8 cellular contexts compared by ENCODE assay signal in genomic region chr19:37594064-37594981, GRCh38. TPM values are rescaled to one million over a fixed set of nuclear protein-coding genes. Genes with fewer than 3 reads are reported as not detected.
A peak's percentile ranks its signal among the peaks of the same experiment; 100 is the strongest.
DNase-seq lines count a peak whose midpoint lies in the region; ATAC-seq and TF ChIP-seq lines count a peak whose summit lies in the region.

Gene ZNF540, plus strand, starts transcription at chr19:37594876. Its CDS starts 3,572 bp downstream, at chr19:37598448.
Gene ZNF571, minus strand, starts transcription at chr19:37594792. Its CDS starts 8,116 bp downstream, at chr19:37586676.

- H3K27ac ChIP-seq in AG04450 (ENCODE audit: low read depth, low read length) (peak within 1 kb of the TSS; percentile 75), cingulate gyrus (ENCODE audit: low read depth, low read length) (peak within 1 kb of the TSS; percentile 97)

- peak; percentile 79 for DNase-seq in AG04450 (ENCODE audit: low read depth, low spot score)
- peak; percentile 100 for DNase-seq in NCI-H345 treated with DMSO at 0.1 percent for 48 hours (lab: John Stamatoyannopoulos, UW; ENCODE audit: unreplicated experiment)
- peak; percentile 92 to 93 for DNase-seq in activated CD4-positive, alpha-beta T cell treated with anti-CD3 and anti-CD28 coated beads for 4 hours
- DNase-seq in kidney epithelial cell (ENCODE audit: low read depth) = peak; percentile 81
- DNase-seq in stimulated activated CD4-positive, alpha-beta T cell treated with anti-CD3 and anti-CD28 coated beads, Interleukin-15, amount 100 ng/mL, for 24 hours = peak; percentile 95

- H3K27me3 ChIP-seq in AG04450 (ENCODE audit: control insufficient read depth, insufficient read depth, low read length) (no peaks in the 10 kb centered on the region), kidney epithelial cell (ENCODE audit: control insufficient read depth, insufficient read depth, low read length) (no peaks in the 10 kb centered on the region)

- H3K36me3 ChIP-seq in kidney epithelial cell (ENCODE audit: control insufficient read depth, insufficient read depth, low read length) = no peaks in the 10 kb centered on the region

- H3K4me3 ChIP-seq in AG04450 (ENCODE audit: low read depth, low read length) (peak within 1 kb of the TSS; percentile 94), kidney epithelial cell (ENCODE audit: low read depth, low read length) (peak within 1 kb of the TSS; percentile 60)

- POLR2A ChIA-PET in AG04450 (lab: Yijun Ruan, JAX) = interaction anchor here (0.5 to 1.5 kb wide), 5 partner anchors 61 to 410 kb away, joined by 3 to 5 read pairs (median 3); partner anchors contain the start of genes ZFP30, ZNF570 and ZNF573

- ATAC-seq in GM18907 (IDR thresholded peaks at IDR 0.05; ENCODE audit: unreplicated experiment) (peak; percentile 97), HG03175 (IDR thresholded peaks at IDR 0.05; ENCODE audit: unreplicated experiment) (peak; percentile 98)

- peaks cover 21% of the 10 kb centered on the region for H3K9me3 ChIP-seq in AG04450 (ENCODE audit: control insufficient read depth, insufficient read depth, low read length)

- TF ChIP-seq CTCF in AG04450 (IDR thresholded peaks at IDR 0.05; ENCODE audit: low read depth, low read length) (no peak), kidney epithelial cell (IDR thresholded peaks at IDR 0.05; ENCODE audit: insufficient read depth, low read length, poor library complexity, severe bottlenecking) (no peak)

- CTCF ChIA-PET in AG04450 (lab: Charles Lee) = no interaction called here

RNA-seq across cellular contexts. Expression of gene ZNF540, which starts in this region (rescaled TPM):
- 0.41 and 0.48 TPM in 2 replicates for polyA plus RNA-seq in AG04450 (2011; rRNA removed)
- 0.26 and 0.69 TPM in 2 replicates for polyA minus RNA-seq in AG04450 (2011; rRNA and poly(A)+ RNA removed)
- total RNA-seq in kidney epithelial cell = 0.58 and 1.7 TPM in 2 replicates

RNA-seq across cellular contexts. Expression of gene ZNF571, which starts in this region (rescaled TPM):
- 1.6 and 2.2 TPM in 2 replicates for polyA plus RNA-seq in AG04450 (2011; rRNA removed)
- 1.3 and 4.0 TPM in 2 replicates for polyA minus RNA-seq in AG04450 (2011; rRNA and poly(A)+ RNA removed)
- 2.7 and 3.3 TPM in 2 replicates for total RNA-seq in kidney epithelial cell

Comparison
In these comparisons a context has a peak if more than half of its experiments do, and no peak if none do; other contexts are left out.
1. Peak in every context shown above with its lines: DNase-seq, ATAC-seq, H3K4me3 ChIP-seq and H3K27ac ChIP-seq.